Comparison of ENCODE assay signal across 23 cellular contexts in the genomic region with DNA sequence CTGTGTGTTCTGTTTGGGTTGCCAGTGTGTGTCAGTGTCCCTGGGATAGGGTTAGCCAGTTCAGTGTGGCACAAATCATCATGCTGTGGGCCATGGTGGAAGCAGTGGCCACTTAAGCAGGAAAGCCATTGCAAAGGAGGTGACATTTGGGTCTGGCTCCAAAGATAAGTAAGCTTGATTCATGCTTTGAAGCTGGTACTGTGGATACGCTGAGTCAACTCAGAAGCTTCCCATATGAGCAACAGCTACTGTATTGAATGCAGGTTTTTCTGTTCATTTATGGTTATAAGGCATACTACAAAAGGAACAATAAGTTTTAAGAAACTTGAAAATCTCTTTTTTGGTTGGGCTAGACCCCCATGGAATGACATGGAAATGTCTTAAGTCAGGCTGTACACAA.
DNase-seq lines count a peak whose midpoint lies in the region; ATAC-seq, FAIRE-seq and TF ChIP-seq lines count a peak whose summit lies in the region.
"Had no signal": no experiment of that assay in that cellular context is flagged by ENCODE, and none has a peak within 500 bp of the region (broad histone marks: within the 10 kb centered on the region; RNA-seq: fewer than 3 reads in every experiment).

No MANE protein-coding gene starts in this region.

- peak overlapping the region; percentile 65 for H3K27ac ChIP-seq in cardiac muscle cell
- H3K27ac ChIP-seq in SK-N-MC: peak overlapping the region; percentile 100
- no peak overlapping the region for H3K27ac ChIP-seq in astrocyte (ENCODE audit: low read depth, low read length)
- H3K27ac ChIP-seq: 22Rv1, Peyer's patch had no signal

- no peaks in the 10 kb centered on the region for H3K79me2 ChIP-seq in astrocyte (ENCODE audit: insufficient read depth, low read length)

- H2AFZ ChIP-seq in astrocyte (ENCODE audit: low read depth, low read length): no peak overlapping the region

- no peaks in the 10 kb centered on the region for H3K4me1 Mint-ChIP-seq in astrocyte (ENCODE audit: low read depth, unreplicated experiment)
- peaks cover 8% of the 10 kb centered on the region for H3K4me1 Mint-ChIP-seq in nephron progenitor cell
- no peaks in the 10 kb centered on the region for H3K4me1 Mint-ChIP-seq in activated T-helper 2 cell treated with anti-CD3 and anti-CD28 coated beads, Interferon-gamma antibody, Interleukin-2, Interleukin-4, amounts not matched to agents 10 μg/mL and 5 μg/mL and 100 μg/mL, durations not matched to agents 14 hours and 24 hours and 36 hours (ENCODE audit: low read depth)
- H3K4me1 Mint-ChIP-seq: CD4-positive, CD25-positive, alpha-beta regulatory T cell had no signal

- H3K27ac Mint-ChIP-seq in astrocyte (ENCODE audit: unreplicated experiment): no peak overlapping the region
- no peak overlapping the region for H3K27ac Mint-ChIP-seq in nephron progenitor cell
- H3K27ac Mint-ChIP-seq in activated T-helper 2 cell treated with anti-CD3 and anti-CD28 coated beads, Interferon-gamma antibody, Interleukin-2, Interleukin-4, amounts not matched to agents 10 μg/mL and 5 μg/mL and 100 μg/mL, durations not matched to agents 14 hours and 24 hours and 36 hours: no peak overlapping the region

- TF ChIP-seq CTCF in cardiac muscle cell (IDR thresholded peaks at IDR 0.05; ENCODE audit: low read depth, low read length) (no peak), astrocyte (IDR thresholded peaks at IDR 0.05; ENCODE audit: insufficient read depth, low read depth, low read length) (no peak), nephron progenitor cell (IDR thresholded peaks at IDR 0.05) (no peak)

- no peaks in the 10 kb centered on the region for H3K9me3 ChIP-seq in cardiac muscle cell (ENCODE audit: low read depth)
- no peaks in the 10 kb centered on the region for H3K9me3 ChIP-seq in SK-N-MC (ENCODE audit: low read depth, low read length)
- no peaks in the 10 kb centered on the region for H3K9me3 ChIP-seq in astrocyte (ENCODE audit: insufficient read depth, low read depth, low read length)
- H3K9me3 ChIP-seq: BE2C, MG63, Peyer's patch had no signal

- H3K9me3 Mint-ChIP-seq in astrocyte (ENCODE audit: unreplicated experiment): peaks cover 2% of the 10 kb centered on the region
- no peaks in the 10 kb centered on the region for H3K9me3 Mint-ChIP-seq in nephron progenitor cell
- H3K9me3 Mint-ChIP-seq in activated T-helper 2 cell treated with anti-CD3 and anti-CD28 coated beads, Interferon-gamma antibody, Interleukin-2, Interleukin-4, amounts not matched to agents 10 μg/mL and 5 μg/mL and 100 μg/mL, durations not matched to agents 14 hours and 24 hours and 36 hours: no peaks in the 10 kb centered on the region

- H3K36me3 ChIP-seq in cardiac muscle cell (peaks cover 48% of the 10 kb centered on the region), SK-N-MC (ENCODE audit: insufficient read depth, low read length) (0 out of 2 replicates have a peak, but pooled peaks cover 6% of the 10 kb centered on the region), astrocyte (ENCODE audit: insufficient read depth, low read length) (no peaks in the 10 kb centered on the region)
- H3K36me3 ChIP-seq: BE2C had no signal

- peak; percentile 23 for FAIRE-seq in astrocyte (lab: Jason Lieb, UNC)
- FAIRE-seq: GM12892, GM18507, H54 had no signal

- H4K20me1 ChIP-seq in astrocyte (ENCODE audit: insufficient read depth, low read length): no peaks in the 10 kb centered on the region

- no peak overlapping the region for H3K4me3 Mint-ChIP-seq in astrocyte (ENCODE audit: unreplicated experiment)
- H3K4me3 Mint-ChIP-seq in nephron progenitor cell: no peak overlapping the region
- H3K4me3 Mint-ChIP-seq in activated T-helper 2 cell treated with anti-CD3 and anti-CD28 coated beads, Interferon-gamma antibody, Interleukin-2, Interleukin-4, amounts not matched to agents 10 μg/mL and 5 μg/mL and 100 μg/mL, durations not matched to agents 14 hours and 24 hours and 36 hours (ENCODE audit: low read depth): no peak overlapping the region
- H3K4me3 Mint-ChIP-seq: CD4-positive, CD25-positive, alpha-beta regulatory T cell had no signal

- no peaks in the 10 kb centered on the region for H3K27me3 ChIP-seq in cardiac muscle cell
- H3K27me3 ChIP-seq in astrocyte (ENCODE audit: insufficient read depth, low read length): no peaks in the 10 kb centered on the region
- H3K27me3 ChIP-seq: BE2C, MG63, Peyer's patch had no signal

- H3K4me2 ChIP-seq in astrocyte (ENCODE audit: low read length): no peak overlapping the region

- intact Hi-C loops in left cardiac atrium (cut with DNase I): no loop called here
- intact Hi-C loops in activated T-helper 2 cell treated with anti-CD3 and anti-CD28 coated beads, Interferon-gamma antibody, Interleukin-2, Interleukin-4, amounts not matched to agents 10 μg/mL and 5 μg/mL and 100 μg/mL, durations not matched to agents 14 hours and 24 hours and 36 hours (cut with micrococcal nuclease): no loop called here

- H3K4me1 ChIP-seq in cardiac muscle cell (ENCODE audit: low read depth) (peaks cover 6% of the 10 kb centered on the region), astrocyte (ENCODE audit: insufficient read depth, low read length) (no peaks in the 10 kb centered on the region)
- H3K4me1 ChIP-seq: BE2C, Peyer's patch had no signal

- H3K4me3 ChIP-seq in cardiac muscle cell: no peak overlapping the region
- H3K4me3 ChIP-seq in SK-N-MC: peak overlapping the region; percentile 67
- H3K4me3 ChIP-seq in astrocyte (ENCODE audit: insufficient read depth, low read depth, low read length): no peak overlapping the region
- H3K4me3 ChIP-seq: MG63, Peyer's patch had no signal

- DNase-seq in cardiac muscle cell (ENCODE audit: low read depth in 1 of 2, low spot score in 1 of 2): no peak
- DNase-seq in left cardiac atrium: no peak
- DNase-seq in SK-N-MC (ENCODE audit: low read depth, low spot score): no peak
- DNase-seq in astrocyte (ENCODE audit: low read depth): no peak
- DNase-seq in stimulated activated naive CD4-positive, alpha-beta T cell (lab: John Stamatoyannopoulos, UW): no peak
- no peak for DNase-seq in nephron progenitor cell
- no peak for DNase-seq in activated T-helper 2 cell treated with anti-CD3 and anti-CD28 coated beads, Interferon-gamma antibody, Interleukin-2, Interleukin-4, amounts not matched to agents 10 μg/mL and 5 μg/mL and 100 μg/mL, durations not matched to agents 14 hours and 24 hours and 36 hours (ENCODE audit: low spot score)
- DNase-seq: BE2C; CD4-positive, CD25-positive, alpha-beta regulatory T cell; DMS153; Kasumi-1; MG63; NCI-H1092; NCI-H1436 treated with DMSO at 0.1 percent for 48 hours; NCI-H2081; NCI-H2171 treated with DMSO at 0.1 percent for 48 hours; Peyer's patch; Right ventricle myocardium superior had no signal

- H3K27me3 Mint-ChIP-seq in astrocyte (ENCODE audit: low read depth, unreplicated experiment) (no peaks in the 10 kb centered on the region), nephron progenitor cell (ENCODE audit: low read depth, poor library complexity) (no peaks in the 10 kb centered on the region)
- no peaks in the 10 kb centered on the region for H3K27me3 Mint-ChIP-seq in activated T-helper 2 cell treated with anti-CD3 and anti-CD28 coated beads, Interferon-gamma antibody, Interleukin-2, Interleukin-4, amounts not matched to agents 10 μg/mL and 5 μg/mL and 100 μg/mL, durations not matched to agents 14 hours and 24 hours and 36 hours (ENCODE audit: low read depth)
- H3K27me3 Mint-ChIP-seq: CD4-positive, CD25-positive, alpha-beta regulatory T cell had no signal

- H3K9ac ChIP-seq in SK-N-MC (ENCODE audit: insufficient read length) (peak overlapping the region; percentile 88), astrocyte (ENCODE audit: low read length) (no peak overlapping the region)

- ATAC-seq in left cardiac atrium: no peak
- ATAC-seq in GM21515 (IDR thresholded peaks at IDR 0.05; ENCODE audit: unreplicated experiment): no peak

- H3K36me3 Mint-ChIP-seq in astrocyte (ENCODE audit: low read depth, unreplicated experiment): no peaks in the 10 kb centered on the region
- H3K36me3 Mint-ChIP-seq in nephron progenitor cell (ENCODE audit: low read depth): no peaks in the 10 kb centered on the region
- H3K36me3 Mint-ChIP-seq in activated T-helper 2 cell treated with anti-CD3 and anti-CD28 coated beads, Interferon-gamma antibody, Interleukin-2, Interleukin-4, amounts not matched to agents 10 μg/mL and 5 μg/mL and 100 μg/mL, durations not matched to agents 14 hours and 24 hours and 36 hours (ENCODE audit: low read depth): no peaks in the 10 kb centered on the region
- H3K36me3 Mint-ChIP-seq: CD4-positive, CD25-positive, alpha-beta regulatory T cell had no signal
